ENCODE assay signal across 1 cellular context in the genomic region with DNA sequence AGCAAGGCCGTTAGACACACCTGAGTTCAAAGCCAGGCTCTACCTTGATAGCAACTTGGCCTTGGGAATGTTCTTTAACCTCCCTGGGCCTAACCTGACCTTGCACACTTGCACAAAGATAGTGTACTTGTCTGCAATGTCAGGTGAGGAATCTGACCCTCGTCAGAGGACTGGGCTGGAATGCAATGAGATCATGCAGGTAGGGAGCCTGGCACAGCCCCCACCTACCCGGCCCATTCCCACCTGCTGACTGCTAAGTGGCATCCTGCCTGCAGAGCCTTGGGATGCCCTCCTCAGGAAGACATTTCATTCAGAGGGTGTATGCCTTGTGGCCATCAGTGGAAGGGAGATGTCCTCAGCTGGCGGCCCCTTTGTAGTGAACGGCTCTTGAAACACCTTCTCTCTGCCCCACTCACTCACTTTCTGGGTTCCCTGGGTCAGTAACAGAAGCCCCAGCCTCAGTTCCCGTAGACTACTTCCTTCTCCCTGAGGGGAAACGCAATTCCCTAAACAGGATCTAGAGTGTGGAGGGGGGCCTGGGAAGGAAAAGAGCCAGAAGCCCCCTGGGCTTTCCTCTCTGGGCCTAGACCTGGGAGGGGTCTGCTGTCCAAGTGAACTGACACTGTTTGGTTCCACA.
TF ChIP-seq lines count a peak whose summit lies in the region.

No MANE protein-coding gene starts in this region.

TF ChIP-seq in HepG2, 621 proteins besides CTCF, POLR2A, EP300 and RAD21 (continued from another document):
- TF ChIP-seq, protein P1, sequence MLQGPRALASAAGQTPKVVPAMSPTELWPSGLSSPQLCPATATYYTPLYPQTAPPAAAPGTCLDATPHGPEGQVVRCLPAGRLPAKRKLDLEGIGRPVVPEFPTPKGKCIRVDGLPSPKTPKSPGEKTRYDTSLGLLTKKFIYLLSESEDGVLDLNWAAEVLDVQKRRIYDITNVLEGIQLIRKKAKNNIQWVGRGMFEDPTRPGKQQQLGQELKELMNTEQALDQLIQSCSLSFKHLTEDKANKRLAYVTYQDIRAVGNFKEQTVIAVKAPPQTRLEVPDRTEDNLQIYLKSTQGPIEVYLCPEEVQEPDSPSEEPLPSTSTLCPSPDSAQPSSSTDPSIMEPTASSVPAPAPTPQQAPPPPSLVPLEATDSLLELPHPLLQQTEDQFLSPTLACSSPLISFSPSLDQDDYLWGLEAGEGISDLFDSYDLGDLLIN (CRISPR knock-in tag; IDR thresholded peaks at IDR 0.05; ENCODE audit: borderline replicate concordance): no peak
- TF ChIP-seq SRSF1 (optimal IDR thresholded peaks at IDR 0.05; ENCODE audit: low read depth, low read length) (no peak), ZNF343 (CRISPR knock-in tag; IDR thresholded peaks at IDR 0.05) (no peak), ZNF446 (CRISPR knock-in tag; IDR thresholded peaks at IDR 0.05) (no peak), ZFP82 (CRISPR knock-in tag; IDR thresholded peaks at IDR 0.05; ENCODE audit: borderline replicate concordance) (no peak), ZBTB1 (CRISPR knock-in tag; IDR thresholded peaks at IDR 0.05; ENCODE audit: borderline replicate concordance) (no peak), ZNF644 (CRISPR knock-in tag; IDR thresholded peaks at IDR 0.05; ENCODE audit: low read depth) (no peak), CHD2 (IDR thresholded peaks at IDR 0.05; ENCODE audit: low read depth, low read length) (no peak)
- TF ChIP-seq, protein P2, sequence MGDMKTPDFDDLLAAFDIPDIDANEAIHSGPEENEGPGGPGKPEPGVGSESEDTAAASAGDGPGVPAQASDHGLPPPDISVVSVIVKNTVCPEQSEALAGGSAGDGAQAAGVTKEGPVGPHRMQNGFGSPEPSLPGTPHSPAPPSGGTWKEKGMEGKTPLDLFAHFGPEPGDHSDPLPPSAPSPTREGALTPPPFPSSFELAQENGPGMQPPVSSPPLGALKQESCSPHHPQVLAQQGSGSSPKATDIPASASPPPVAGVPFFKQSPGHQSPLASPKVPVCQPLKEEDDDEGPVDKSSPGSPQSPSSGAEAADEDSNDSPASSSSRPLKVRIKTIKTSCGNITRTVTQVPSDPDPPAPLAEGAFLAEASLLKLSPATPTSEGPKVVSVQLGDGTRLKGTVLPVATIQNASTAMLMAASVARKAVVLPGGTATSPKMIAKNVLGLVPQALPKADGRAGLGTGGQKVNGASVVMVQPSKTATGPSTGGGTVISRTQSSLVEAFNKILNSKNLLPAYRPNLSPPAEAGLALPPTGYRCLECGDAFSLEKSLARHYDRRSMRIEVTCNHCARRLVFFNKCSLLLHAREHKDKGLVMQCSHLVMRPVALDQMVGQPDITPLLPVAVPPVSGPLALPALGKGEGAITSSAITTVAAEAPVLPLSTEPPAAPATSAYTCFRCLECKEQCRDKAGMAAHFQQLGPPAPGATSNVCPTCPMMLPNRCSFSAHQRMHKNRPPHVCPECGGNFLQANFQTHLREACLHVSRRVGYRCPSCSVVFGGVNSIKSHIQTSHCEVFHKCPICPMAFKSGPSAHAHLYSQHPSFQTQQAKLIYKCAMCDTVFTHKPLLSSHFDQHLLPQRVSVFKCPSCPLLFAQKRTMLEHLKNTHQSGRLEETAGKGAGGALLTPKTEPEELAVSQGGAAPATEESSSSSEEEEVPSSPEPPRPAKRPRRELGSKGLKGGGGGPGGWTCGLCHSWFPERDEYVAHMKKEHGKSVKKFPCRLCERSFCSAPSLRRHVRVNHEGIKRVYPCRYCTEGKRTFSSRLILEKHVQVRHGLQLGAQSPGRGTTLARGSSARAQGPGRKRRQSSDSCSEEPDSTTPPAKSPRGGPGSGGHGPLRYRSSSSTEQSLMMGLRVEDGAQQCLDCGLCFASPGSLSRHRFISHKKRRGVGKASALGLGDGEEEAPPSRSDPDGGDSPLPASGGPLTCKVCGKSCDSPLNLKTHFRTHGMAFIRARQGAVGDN (CRISPR knock-in tag; IDR thresholded peaks at IDR 0.05): no peak
- TF ChIP-seq, protein P3, sequence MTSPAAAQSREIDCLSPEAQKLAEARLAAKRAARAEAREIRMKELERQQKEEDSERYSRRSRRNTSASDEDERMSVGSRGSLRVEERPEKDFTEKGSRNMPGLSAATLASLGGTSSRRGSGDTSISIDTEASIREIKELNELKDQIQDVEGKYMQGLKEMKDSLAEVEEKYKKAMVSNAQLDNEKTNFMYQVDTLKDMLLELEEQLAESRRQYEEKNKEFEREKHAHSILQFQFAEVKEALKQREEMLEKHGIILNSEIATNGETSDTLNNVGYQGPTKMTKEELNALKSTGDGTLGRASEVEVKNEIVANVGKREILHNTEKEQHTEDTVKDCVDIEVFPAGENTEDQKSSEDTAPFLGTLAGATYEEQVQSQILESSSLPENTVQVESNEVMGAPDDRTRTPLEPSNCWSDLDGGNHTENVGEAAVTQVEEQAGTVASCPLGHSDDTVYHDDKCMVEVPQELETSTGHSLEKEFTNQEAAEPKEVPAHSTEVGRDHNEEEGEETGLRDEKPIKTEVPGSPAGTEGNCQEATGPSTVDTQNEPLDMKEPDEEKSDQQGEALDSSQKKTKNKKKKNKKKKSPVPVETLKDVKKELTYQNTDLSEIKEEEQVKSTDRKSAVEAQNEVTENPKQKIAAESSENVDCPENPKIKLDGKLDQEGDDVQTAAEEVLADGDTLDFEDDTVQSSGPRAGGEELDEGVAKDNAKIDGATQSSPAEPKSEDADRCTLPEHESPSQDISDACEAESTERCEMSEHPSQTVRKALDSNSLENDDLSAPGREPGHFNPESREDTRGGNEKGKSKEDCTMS (CRISPR knock-in tag; conservative IDR thresholded peaks at IDR 0.05): no peak
